In genomic region chr20:54168961-54169862, GRCh38 we compare ENCODE assay signal across 19 cellular contexts. TPM values are rescaled to one million over a fixed set of nuclear protein-coding genes. Genes with fewer than 3 reads are reported as not detected.
A peak's percentile ranks its signal among the peaks of the same experiment; 100 is the strongest.
DNase-seq lines count a peak whose midpoint lies in the region; ATAC-seq, FAIRE-seq and TF ChIP-seq lines count a peak whose summit lies in the region.
"Had no signal": no experiment of that assay in that cellular context is flagged by ENCODE, and none has a peak within 500 bp of the region (broad histone marks: within the 10 kb centered on the region; RNA-seq: fewer than 3 reads in every experiment).

No MANE protein-coding gene starts in this region.

- H3K9me3 ChIP-seq in A549 (no peaks in the 10 kb centered on the region), HEK293 (ENCODE audit: control insufficient read depth, insufficient read depth, low read depth, low read length) (no peaks in the 10 kb centered on the region), RWPE2 (ENCODE audit: severe bottlenecking) (no peaks in the 10 kb centered on the region)

- DNase-seq in A549 (ENCODE audit: low read depth in 1 of 2, low spot score in 1 of 2): peak in 1 of 2 experiments; percentile 63
- no peak for DNase-seq in RWPE2 (ENCODE audit: low spot score)
- peak; percentile 60 for DNase-seq in iris pigment epithelial cell (ENCODE audit: low read depth)
- DNase-seq in type B pancreatic cell (ENCODE audit: extremely low spot score, unreplicated experiment): no peak
- no peak for DNase-seq in caudate nucleus (lab: John Stamatoyannopoulos, UW)
- DNase-seq: AML-193; CD4-positive, CD25-positive, alpha-beta regulatory T cell; DMS79 treated with DMSO at 0.1 percent for 48 hours; GDM1; NCI-H1092; NCI-H1694 treated with DMSO at 0.1 percent for 48 hours; NCI-H774; SW 1271 had no signal

- no peak for TF ChIP-seq EP300 in A549 (IDR thresholded peaks at IDR 0.05)

- 0 out of 2 replicates have a peak, but pooled peaks have one; percentile 4 for TF ChIP-seq POLR2A in A549 (IDR thresholded peaks at IDR 0.05; ENCODE audit: low read length)

- no peak overlapping the region for H3K4me3 Mint-ChIP-seq in type B pancreatic cell
- H3K4me3 Mint-ChIP-seq: CD4-positive, CD25-positive, alpha-beta regulatory T cell had no signal

- H3K9me3 Mint-ChIP-seq in type B pancreatic cell: no peaks in the 10 kb centered on the region

- H3K4me1 ChIP-seq in A549 (peaks cover 45% of the 10 kb centered on the region), HEK293 (ENCODE audit: control insufficient read depth, insufficient read depth, low read length) (peaks cover 17% of the 10 kb centered on the region), RWPE2 (ENCODE audit: insufficient read depth, poor library complexity, severe bottlenecking) (peaks cover 34% of the 10 kb centered on the region)

- WGBS in A549 (ENCODE audit: missing lambda C conversion rate): 2% methylated on average over 14 of the region's 14 CpGs

- no peak overlapping the region for H3K27ac Mint-ChIP-seq in type B pancreatic cell
- H3K27ac Mint-ChIP-seq: CD4-positive, CD25-positive, alpha-beta regulatory T cell had no signal

- H3K27ac ChIP-seq in A549 (peak overlapping the region; percentile 93 to 100), HEK293 (ENCODE audit: extremely low read depth, low read depth, low read length) (no peak overlapping the region), RWPE2 (ENCODE audit: poor library complexity, severe bottlenecking) (peak overlapping the region; percentile 46), caudate nucleus (ENCODE audit: low read depth, low read length) (no peak overlapping the region)
- H3K27ac ChIP-seq: GM23248 had no signal

- H3K27me3 Mint-ChIP-seq in type B pancreatic cell: peaks cover 62% of the 10 kb centered on the region

- TF ChIP-seq CTCF in A549 (IDR thresholded peaks at IDR 0.05) (no peak), HEK293 (tag by site-specific recombination; IDR thresholded peaks at IDR 0.05) (no peak), RWPE2 (IDR thresholded peaks at IDR 0.05; ENCODE audit: poor library complexity, severe bottlenecking) (no peak), type B pancreatic cell (conservative IDR thresholded peaks at IDR 0.05) (no peak)

- H3K4me2 ChIP-seq in A549: peak overlapping the region; percentile 93

- H3K4me3 ChIP-seq in A549 (peak overlapping the region; percentile 83), HEK293 (ENCODE audit: low read depth, low read length) (no peak overlapping the region), RWPE2 (ENCODE audit: severe bottlenecking) (no peak overlapping the region)
- H3K4me3 ChIP-seq: GM23248 had no signal

- H3K36me3 Mint-ChIP-seq in type B pancreatic cell: peaks cover 6% of the 10 kb centered on the region
- H3K36me3 Mint-ChIP-seq: CD4-positive, CD25-positive, alpha-beta regulatory T cell had no signal

- FAIRE-seq in A549 (lab: Jason Lieb, UNC): no peak
- FAIRE-seq: GM12892, GM19239 had no signal

- H3K36me3 ChIP-seq in HEK293 (ENCODE audit: control insufficient read depth in 2 of 2, insufficient read depth in 1 of 2, low read length in 2 of 2) (no peaks in the 10 kb centered on the region), RWPE2 (ENCODE audit: low read depth) (no peaks in the 10 kb centered on the region)

- POLR2A ChIA-PET in A549 (lab: Yijun Ruan, JAX): interaction anchor here (0.7 to 7.0 kb wide), 14 partner anchors 7 to 72 kb away, joined by 3 to 69 read pairs (median 6); no protein-coding TSS in a partner anchor
- POLR2A ChIA-PET in HEK293 (lab: Yijun Ruan, JAX): no interaction called here

- peaks cover 17% of the 10 kb centered on the region for H3K27me3 ChIP-seq in RWPE2 (ENCODE audit: insufficient read depth, poor library complexity, severe bottlenecking)

- TF ChIP-seq RAD21 in A549 (conservative IDR thresholded peaks at IDR 0.05 in 1 of 2, IDR thresholded peaks at IDR 0.05 in 1 of 2): no peak

- H3K4me1 Mint-ChIP-seq in type B pancreatic cell (ENCODE audit: unreplicated experiment): peaks cover 26% of the 10 kb centered on the region

- CTCF ChIA-PET in A549 (lab: Yijun Ruan, JAX) (interaction anchor here (0.6 to 10.4 kb wide), 15 partner anchors 9 to 596 kb away, joined by 3 to 97 read pairs (median 4); no protein-coding TSS in a partner anchor), HEK293 (lab: Yijun Ruan, JAX) (interaction anchor here (1.0 to 2.2 kb wide), 5 partner anchors 14 to 72 kb away, joined by 4 to 7 read pairs (median 5); no protein-coding TSS in a partner anchor)

- ATAC-seq in A549: no peak
- peak; percentile 19; the same call in 2 of the 3 replicates for ATAC-seq in RWPE2 (ENCODE audit: low read depth)
- ATAC-seq in GM21825 (IDR thresholded peaks at IDR 0.05; ENCODE audit: unreplicated experiment): no peak
- no peak for ATAC-seq in HG03439 (IDR thresholded peaks at IDR 0.05; ENCODE audit: unreplicated experiment)

TF ChIP-seq in A549, 52 proteins besides CTCF, POLR2A, EP300 and RAD21 (continues in another document):
- TF ChIP-seq HEYL (CRISPR knock-in tag; IDR thresholded peaks at IDR 0.05): no peak
- TF ChIP-seq E2F6 (IDR thresholded peaks at IDR 0.05; ENCODE audit: borderline replicate concordance, low read depth): peak; percentile 10; the same call in 1 of the 2 replicates
- peak; percentile 95 for TF ChIP-seq TP53 (CRISPR knock-in tag; IDR thresholded peaks at IDR 0.05)
- no peak for TF ChIP-seq RFX5 (IDR thresholded peaks at IDR 0.05)
- no peak for TF ChIP-seq RNF2 (IDR thresholded peaks at IDR 0.05; ENCODE audit: borderline replicate concordance, low read depth)
- no peak for TF ChIP-seq KDM5A (IDR thresholded peaks at IDR 0.05)
- TF ChIP-seq HMGXB4 (CRISPR knock-in tag; IDR thresholded peaks at IDR 0.05; ENCODE audit: borderline replicate concordance): peak; percentile 92
- peak; percentile 98 for TF ChIP-seq HOXA7 (CRISPR knock-in tag; IDR thresholded peaks at IDR 0.05)

TF ChIP-seq in HEK293, 187 proteins besides CTCF, POLR2A, EP300 and RAD21 (continues in another document):
- TF ChIP-seq, protein P1, sequence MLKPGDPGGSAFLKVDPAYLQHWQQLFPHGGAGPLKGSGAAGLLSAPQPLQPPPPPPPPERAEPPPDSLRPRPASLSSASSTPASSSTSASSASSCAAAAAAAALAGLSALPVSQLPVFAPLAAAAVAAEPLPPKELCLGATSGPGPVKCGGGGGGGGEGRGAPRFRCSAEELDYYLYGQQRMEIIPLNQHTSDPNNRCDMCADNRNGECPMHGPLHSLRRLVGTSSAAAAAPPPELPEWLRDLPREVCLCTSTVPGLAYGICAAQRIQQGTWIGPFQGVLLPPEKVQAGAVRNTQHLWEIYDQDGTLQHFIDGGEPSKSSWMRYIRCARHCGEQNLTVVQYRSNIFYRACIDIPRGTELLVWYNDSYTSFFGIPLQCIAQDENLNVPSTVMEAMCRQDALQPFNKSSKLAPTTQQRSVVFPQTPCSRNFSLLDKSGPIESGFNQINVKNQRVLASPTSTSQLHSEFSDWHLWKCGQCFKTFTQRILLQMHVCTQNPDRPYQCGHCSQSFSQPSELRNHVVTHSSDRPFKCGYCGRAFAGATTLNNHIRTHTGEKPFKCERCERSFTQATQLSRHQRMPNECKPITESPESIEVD (tag by site-specific recombination; IDR thresholded peaks at IDR 0.05): peak; percentile 30; the same call in 1 of the 2 replicates
- TF ChIP-seq ZNF335 (tag by site-specific recombination; conservative IDR thresholded peaks at IDR 0.05): peak; percentile 92
- TF ChIP-seq MYNN (tag by site-specific recombination; IDR thresholded peaks at IDR 0.05; ENCODE audit: borderline replicate concordance): no peak
- TF ChIP-seq ZNF624 (tag by site-specific recombination; IDR thresholded peaks at IDR 0.05): no peak
- TF ChIP-seq FEZF1 (tag by site-specific recombination; IDR thresholded peaks at IDR 0.05): peak; percentile 75
- TF ChIP-seq PATZ1 (tag by site-specific recombination; IDR thresholded peaks at IDR 0.05): no peak
- no peak for TF ChIP-seq KLF8 (tag by site-specific recombination; IDR thresholded peaks at IDR 0.05)

RNA-seq across cellular contexts. Expression of gene CYP24A1, which starts 4.6 kb away (rescaled TPM):
- polyA plus RNA-seq in A549 (2011; rRNA removed) (1,617 and 1,630 TPM in 2 replicates), A549 (2017; fragmentation: RNase III; extraction: RNeasy Plus Mini Kit Qiagen cat#74134 plus additional on column Dnase treatment) (623 to 738 TPM (median 722 TPM) in 3 replicates)
- polyA plus RNA-seq in A549 (2012; cell fraction: cytosol; rRNA removed): 456 and 584 TPM in 2 replicates
- polyA plus RNA-seq in A549 (2012; cell fraction: nucleus; rRNA removed): 1,301 and 1,335 TPM in 2 replicates
- 4,726 and 5,326 TPM in 2 replicates for polyA minus RNA-seq in A549 (2011; rRNA and poly(A)+ RNA removed)
- 7.1 and 21.1 TPM in 2 replicates for total RNA-seq in type B pancreatic cell (ENCODE audit: low replicate concordance)

RNA-seq across cellular contexts. Expression of gene PFDN4, which starts 38.7 kb away (rescaled TPM):
- 78.7 and 146 TPM in 2 replicates for polyA plus RNA-seq in A549 (2011; rRNA removed)
- 41.3 and 60.1 TPM in 2 replicates for polyA plus RNA-seq in A549 (2012; cell fraction: cytosol; rRNA removed)
- 6.3 and 11.7 TPM in 2 replicates for polyA plus RNA-seq in A549 (2012; cell fraction: nucleus; rRNA removed)
- polyA plus RNA-seq in A549 (2017; fragmentation: RNase III; extraction: RNeasy Plus Mini Kit Qiagen cat#74134 plus additional on column Dnase treatment): 140 to 155 TPM (median 149 TPM) in 3 replicates
- polyA minus RNA-seq in A549 (2011; rRNA and poly(A)+ RNA removed): 3.5 and 13.3 TPM in 2 replicates
- 19.3 and 28.4 TPM in 2 replicates for total RNA-seq in type B pancreatic cell (ENCODE audit: low replicate concordance)

Comparison
In these comparisons a context has a peak if more than half of its experiments do, and no peak if none do; other contexts are left out.
1. H3K27ac ChIP-seq: peak in A549 (2 of 2) and RWPE2 (single experiment); none in HEK293 (single experiment) and caudate nucleus (single experiment).
2. Of the 5 proteins assayed by ChIP-seq in both HEK293 and A549: peak only in HEK293: none; only in A549: HOXA7 and REST; in both: none; in neither: 3.